9 cellular contexts compared by ENCODE assay signal in the genomic region with DNA sequence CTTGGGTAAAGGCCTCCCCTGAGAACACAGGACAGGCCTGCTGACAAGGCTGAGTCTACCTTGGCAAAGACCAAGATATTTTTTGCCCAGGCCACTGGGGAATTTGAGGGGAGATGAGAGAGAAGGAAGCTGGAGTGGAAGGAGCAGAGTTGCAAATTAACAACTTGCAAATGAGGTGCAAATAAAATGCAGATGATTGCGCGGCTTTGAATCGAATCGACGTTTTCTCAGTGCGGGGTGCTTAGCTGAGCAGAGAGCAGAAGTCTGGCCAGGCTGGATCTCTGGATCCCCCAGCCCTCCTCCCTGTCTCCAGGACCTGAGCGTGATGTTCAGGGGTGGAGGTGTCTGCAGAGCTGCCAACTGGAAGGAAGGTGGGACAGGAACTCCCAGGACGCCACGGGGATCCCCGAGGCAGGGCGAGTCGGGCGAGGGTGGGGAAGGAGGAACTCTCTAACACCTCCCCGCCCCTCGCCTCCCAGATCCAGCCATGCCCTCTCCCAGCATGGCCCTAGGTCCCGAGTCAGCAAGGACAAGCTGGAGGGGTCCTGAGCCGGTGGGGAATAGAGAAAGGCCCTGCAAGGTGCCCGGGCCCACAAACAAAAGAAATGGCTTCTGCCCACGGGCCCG. TPM values are rescaled to one million over a fixed set of nuclear protein-coding genes. Genes with fewer than 3 reads are reported as not detected.
DNase-seq lines count a peak whose midpoint lies in the region; ATAC-seq and TF ChIP-seq lines count a peak whose summit lies in the region.
"Had no signal": no experiment of that assay in that cellular context is flagged by ENCODE, and none has a peak within 500 bp of the region (broad histone marks: within the 10 kb centered on the region; RNA-seq: fewer than 3 reads in every experiment).

No MANE protein-coding gene starts in this region.

- peak overlapping the region; percentile 72 for H2AFZ ChIP-seq in GM23248

- peak overlapping the region; percentile 90 for H3K4me2 ChIP-seq in GM23248 (ENCODE audit: unreplicated experiment)

- H3K27ac ChIP-seq in GM23248 (no peak overlapping the region), VCaP (peak overlapping the region; percentile 78), heart left ventricle (peak overlapping the region in 8 of 12 donors; percentile 14 to 72 (median 50))

- peaks cover 31% of the 10 kb centered on the region for H3K27me3 ChIP-seq in GM23248 (replicated peaks; ENCODE audit: insufficient read depth)
- peaks cover 0 to 6% (median 0%) of the 10 kb centered on the region in 9 donors for H3K27me3 ChIP-seq in heart left ventricle

- no peaks in the 10 kb centered on the region for H3F3A ChIP-seq in GM23248 (ENCODE audit: insufficient read depth)

- TF ChIP-seq POLR2A in heart left ventricle (IDR thresholded peaks at IDR 0.05), result no peak
- TF ChIP-seq POLR2A in erythroblast (IDR thresholded peaks at IDR 0.05; ENCODE audit: low read length), result no peak

- in situ Hi-C loops in GM23248 (cut with MboI), result no loop called here

- intact Hi-C loops in heart left ventricle (cut with DNase I), result no loop called here

- TF ChIP-seq CTCF in VCaP (conservative IDR thresholded peaks at IDR 0.05) (no peak), heart left ventricle (IDR thresholded peaks at IDR 0.05) (no peak)

- H3K79me2 ChIP-seq in GM23248 (ENCODE audit: insufficient read depth), result no peaks in the 10 kb centered on the region

- ATAC-seq in heart left ventricle (peak in 3 of 4 donors; percentile 14 to 36 (median 27)), GM21447 (IDR thresholded peaks at IDR 0.05; ENCODE audit: unreplicated experiment) (no peak)

- 12 to 21% methylated on average over 18 to 20 of the region's 20 CpGs for WGBS in GM23248 (ENCODE audit: low coverage in 1 of 2, low lambda C conversion rate in 2 of 2, missing lambda C conversion rate in 2 of 2), 2 experiments
- 28 to 50% (median 35%) methylated on average over 18 to 20 of the region's 20 CpGs for WGBS in heart left ventricle, 4 donors

- H3K36me3 ChIP-seq in GM23248 (ENCODE audit: low read depth), result no peaks in the 10 kb centered on the region
- no peaks in the 10 kb centered on the region for H3K36me3 ChIP-seq in heart left ventricle

- H3K4me3 ChIP-seq in GM23248 (peak overlapping the region; percentile 65), heart left ventricle (peak overlapping the region; percentile 28 to 75 (median 66))

- H4K20me1 ChIP-seq in GM23248 (ENCODE audit: insufficient read depth), result no peaks in the 10 kb centered on the region

- DNase-seq in CD1c-positive myeloid dendritic cell (ENCODE audit: extremely low spot score), result peak; percentile 31
- no peak for DNase-seq in GM23248
- peak in 1 of 5 donors; percentile 38 for DNase-seq in heart left ventricle
- peak; percentile 37 for DNase-seq in putamen (ENCODE audit: low spot score)
- no peak for DNase-seq in erythroblast (lab: John Stamatoyannopoulos, UW)
- no peak for DNase-seq in middle frontal gyrus (ENCODE audit: extremely low spot score, low spot score)

- peak overlapping the region; percentile 26; the same call in 1 of the 2 replicates for H3K9ac ChIP-seq in GM23248

- no peaks in the 10 kb centered on the region for H3K9me3 ChIP-seq in GM23248 (ENCODE audit: low read depth)
- no peaks in the 10 kb centered on the region for H3K9me3 ChIP-seq in heart left ventricle

- no peaks in the 10 kb centered on the region for H3K9me2 ChIP-seq in GM23248 (ENCODE audit: insufficient read depth)

- H3K4me1 ChIP-seq in GM23248 (ENCODE audit: insufficient read depth) (no peaks in the 10 kb centered on the region), heart left ventricle (peaks cover 0 to 18% (median 9%) of the 10 kb centered on the region in 12 donors)

RNA-seq across cellular contexts. Expression of a gene that starts 0.5 kb away (rescaled TPM):
- under 0.01 TPM in 1 of 2 replicates, not detected in the other for total RNA-seq in GM23248 (2014; rRNA removed; shearing (Covaris generic))
- not detected in 2 replicates for polyA plus RNA-seq in GM23248 (2016; fragmentation: Nextera tagmentation; extraction: Ambion mirVana)
- under 1 TPM in 6 of 9 donors, not detected in 3; 0.05 to 0.38 (median 0.17) TPM for total RNA-seq in heart left ventricle
- under 1 TPM; 0.08 to 0.15 TPM for polyA plus RNA-seq in heart left ventricle

RNA-seq across cellular contexts. Expression of a gene that starts 20.1 kb away (rescaled TPM):
- total RNA-seq in GM23248 (2014; rRNA removed; shearing (Covaris generic)), result not detected in 2 replicates
- polyA plus RNA-seq in GM23248 (2016; fragmentation: Nextera tagmentation; extraction: Ambion mirVana) (not detected in 2 replicates), heart left ventricle (not detected)
- total RNA-seq in heart left ventricle, result under 1 TPM in 3 of 9 donors, not detected in 6; 0.23 to 0.52 (median 0.25) TPM
- total RNA-seq: myocyte had no signal

RNA-seq across cellular contexts. Expression of a gene that starts 42.8 kb away (rescaled TPM):
- 70.3 and 84.3 TPM in 2 replicates for total RNA-seq in GM23248 (2014; rRNA removed; shearing (Covaris generic))
- 148 and 153 TPM in 2 replicates for polyA plus RNA-seq in GM23248 (2016; fragmentation: Nextera tagmentation; extraction: Ambion mirVana)
- total RNA-seq in heart left ventricle, result 10 to 100 TPM in 2 of 9 donors, 1 to 10 TPM in 7; 2.1 to 14.6 (median 3.9) TPM
- polyA plus RNA-seq in heart left ventricle, result 1 to 10 TPM; 1.5 to 5.4 TPM

Comparison
In these comparisons a context has a peak if more than half of its experiments do, and no peak if none do; other contexts are left out.
1. DNase-seq: peak in CD1c-positive myeloid dendritic cell (single experiment) and putamen (single experiment); none in GM23248 (single experiment), erythroblast (0 of 2) and middle frontal gyrus (single experiment).